ENCODE assay signal across 20 cellular contexts in genomic region chr1:234201600-234201999, GRCh38.
DNase-seq lines count a peak whose midpoint lies in the region; ATAC-seq and TF ChIP-seq lines count a peak whose summit lies in the region.
"Had no signal": no experiment of that assay in that cellular context is flagged by ENCODE, and none has a peak within 500 bp of the region (broad histone marks: within the 10 kb centered on the region; RNA-seq: fewer than 3 reads in every experiment).

No MANE protein-coding gene starts in this region.

- no peak overlapping the region for H3K4me2 ChIP-seq in DND-41 (ENCODE audit: insufficient read depth, low read length)
- H3K4me2 ChIP-seq: A549, BLaER1 had no signal

- intact Hi-C loops in CD8-positive, alpha-beta T cell (cut with DNase I, micrococcal nuclease), result no loop called here

- H3K79me2 ChIP-seq in DND-41 (ENCODE audit: insufficient read depth, low read length), result no peaks in the 10 kb centered on the region

- H3K36me3 ChIP-seq in DND-41 (ENCODE audit: insufficient read depth, low read length), result no peaks in the 10 kb centered on the region
- no peaks in the 10 kb centered on the region for H3K36me3 ChIP-seq in CD8-positive, alpha-beta T cell (ENCODE audit: insufficient read depth, low read length)
- H3K36me3 ChIP-seq: BE2C, BLaER1 had no signal

- H3K9ac ChIP-seq in DND-41 (ENCODE audit: low read depth, low read length), result no peak overlapping the region
- H3K9ac ChIP-seq: BLaER1 had no signal

- H3K9me3 Mint-ChIP-seq in nephron, result peaks cover 3% of the 10 kb centered on the region
- no peaks in the 10 kb centered on the region for H3K9me3 Mint-ChIP-seq in CD8-positive, alpha-beta T cell

- TF ChIP-seq CTCF in DND-41 (IDR thresholded peaks at IDR 0.05; ENCODE audit: borderline replicate concordance, extremely low read depth, low read length, poor library complexity, severe bottlenecking) (no peak), nephron (IDR thresholded peaks at IDR 0.05; ENCODE audit: unreplicated experiment in 3 of 3) (no peak)
- TF ChIP-seq CTCF in CD8-positive, alpha-beta T cell (IDR thresholded peaks at IDR 0.05), result no peak

- no peaks in the 10 kb centered on the region for H3K4me1 ChIP-seq in DND-41 (ENCODE audit: insufficient read depth, low read length)
- no peaks in the 10 kb centered on the region for H3K4me1 ChIP-seq in CD8-positive, alpha-beta T cell (ENCODE audit: insufficient read depth, low read length)
- H3K4me1 ChIP-seq: BE2C, BLaER1, Caco-2 had no signal

- peaks cover 29% of the 10 kb centered on the region for H3K27me3 Mint-ChIP-seq in nephron (ENCODE audit: low read depth)
- H3K27me3 Mint-ChIP-seq in CD8-positive, alpha-beta T cell (ENCODE audit: low read depth), result peaks cover 2% of the 10 kb centered on the region

- POLR2A ChIA-PET in CD8-positive, alpha-beta T cell (lab: Charles Lee), result no interaction called here

- no peaks in the 10 kb centered on the region for H3K36me3 Mint-ChIP-seq in nephron (ENCODE audit: low read depth)
- H3K36me3 Mint-ChIP-seq in CD8-positive, alpha-beta T cell, result no peaks in the 10 kb centered on the region
- H3K36me3 Mint-ChIP-seq: CD14-positive monocyte; CD4-positive, alpha-beta memory T cell; CD4-positive, CD25-positive, alpha-beta regulatory T cell had no signal

- no peak overlapping the region for H3K27ac ChIP-seq in DND-41 (ENCODE audit: low read length)
- H3K27ac ChIP-seq in CD8-positive, alpha-beta T cell (ENCODE audit: low read depth, low read length), result no peak overlapping the region
- H3K27ac ChIP-seq: 22Rv1, A549, BLaER1 had no signal

- H2AFZ ChIP-seq in DND-41 (ENCODE audit: low read depth, low read length), result no peak overlapping the region

- peaks cover 9% of the 10 kb centered on the region for H3K4me1 Mint-ChIP-seq in nephron
- no peaks in the 10 kb centered on the region for H3K4me1 Mint-ChIP-seq in CD8-positive, alpha-beta T cell (ENCODE audit: low read depth)
- H3K4me1 Mint-ChIP-seq: CD4-positive, alpha-beta memory T cell; CD4-positive, CD25-positive, alpha-beta regulatory T cell had no signal

- DNase-seq in DND-41 (peak; percentile 43), RPMI7951 (ENCODE audit: low read depth) (peak; percentile 21), AG08395 (ENCODE audit: low spot score) (no peak)
- no peak for DNase-seq in CD8-positive, alpha-beta T cell
- DNase-seq: BE2C; C1 segment of cervical spinal cord; Caco-2; Calu3; CD4-positive, CD25-positive, alpha-beta regulatory T cell; DMS79 treated with DMSO at 0.1 percent for 48 hours; EL; GDM1 had no signal

- H4K20me1 ChIP-seq in DND-41 (ENCODE audit: insufficient read depth, low read length), result no peaks in the 10 kb centered on the region
- H4K20me1 ChIP-seq: BLaER1 had no signal

- H3K27ac Mint-ChIP-seq in nephron, result peak overlapping the region in 2 of 3 experiments; percentile 21 to 43
- H3K27ac Mint-ChIP-seq in CD8-positive, alpha-beta T cell, result no peak overlapping the region
- H3K27ac Mint-ChIP-seq: CD14-positive monocyte; CD4-positive, CD25-positive, alpha-beta regulatory T cell had no signal

- H3K27me3 ChIP-seq in DND-41 (ENCODE audit: insufficient read depth, low read length, poor library complexity), result no peaks in the 10 kb centered on the region
- no peaks in the 10 kb centered on the region for H3K27me3 ChIP-seq in CD8-positive, alpha-beta T cell (ENCODE audit: insufficient read depth, low read length)
- H3K27me3 ChIP-seq: BLaER1 had no signal

- peaks cover 1% of the 10 kb centered on the region for H3K9me3 ChIP-seq in DND-41 (ENCODE audit: insufficient read depth, low read length, severe bottlenecking)
- no peaks in the 10 kb centered on the region for H3K9me3 ChIP-seq in CD8-positive, alpha-beta T cell (ENCODE audit: low read length)
- H3K9me3 ChIP-seq: BE2C had no signal

- ATAC-seq in DND-41 (ENCODE audit: insufficient read depth, low read depth), result peak; percentile 83
- ATAC-seq in CD8-positive, alpha-beta T cell, result no peak
- no peak for ATAC-seq in HG02610 (IDR thresholded peaks at IDR 0.05; ENCODE audit: unreplicated experiment)
- ATAC-seq: A549, GM12878 had no signal

- no peak overlapping the region for H3K4me3 ChIP-seq in DND-41 (ENCODE audit: low read depth in 1 of 2, low read length in 2 of 2)
- no peak overlapping the region for H3K4me3 ChIP-seq in CD8-positive, alpha-beta T cell (ENCODE audit: low read depth, low read length)
- H3K4me3 ChIP-seq: A549, BLaER1, GM12878 had no signal

- CTCF ChIA-PET in CD8-positive, alpha-beta T cell (lab: Charles Lee), result no interaction called here

- no peak overlapping the region for H3K4me3 Mint-ChIP-seq in nephron
- no peak overlapping the region for H3K4me3 Mint-ChIP-seq in CD8-positive, alpha-beta T cell
- H3K4me3 Mint-ChIP-seq: CD14-positive monocyte; CD4-positive, alpha-beta memory T cell; CD4-positive, CD25-positive, alpha-beta regulatory T cell had no signal

Comparison
In these comparisons a context has a peak if more than half of its experiments do, and no peak if none do; other contexts are left out.
1. DNase-seq: peak in DND-41 (single experiment) and RPMI7951 (single experiment); none in CD8-positive, alpha-beta T cell (0 of 7) and AG08395 (single experiment).